8 cellular contexts compared by ENCODE assay signal in the genomic region with DNA sequence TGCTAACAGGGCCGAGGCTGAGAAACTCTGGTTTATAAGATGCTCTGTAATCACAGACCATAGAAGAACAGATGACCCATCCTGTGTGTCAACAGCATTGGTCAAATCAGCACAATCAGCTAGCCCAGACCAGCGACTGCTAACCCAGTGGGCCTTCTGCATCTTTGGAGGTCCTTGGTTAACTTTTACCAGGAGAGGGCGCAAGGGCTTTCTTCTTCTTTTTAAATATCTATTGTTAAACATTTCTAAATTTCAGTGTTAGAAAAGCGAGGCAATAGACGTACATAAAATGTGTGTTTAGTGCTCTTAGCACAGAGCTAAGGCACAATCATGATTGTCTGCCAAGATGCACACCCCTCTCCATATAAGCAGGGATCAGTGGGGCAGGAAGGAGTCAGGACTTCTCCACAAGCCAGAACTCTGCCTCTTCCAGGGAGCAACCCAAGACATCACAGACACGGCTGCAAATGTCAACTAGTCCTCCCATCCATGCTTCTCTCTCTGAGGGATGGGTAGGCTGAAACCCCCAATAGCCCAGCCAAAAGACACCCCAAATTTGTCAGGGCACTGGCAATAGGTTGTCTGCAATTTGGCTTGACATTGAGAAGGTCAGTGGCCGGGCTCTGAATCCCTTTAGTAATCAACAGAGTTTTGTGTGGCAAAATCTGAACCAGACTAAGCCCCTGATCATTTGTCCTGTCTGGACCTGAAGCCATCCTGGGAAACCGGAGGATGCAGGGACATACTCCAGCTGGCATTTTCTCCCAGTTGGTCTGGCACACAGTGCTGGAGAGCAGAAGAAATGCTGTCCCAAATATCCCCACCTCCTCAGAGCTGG.
DNase-seq lines count a peak whose midpoint lies in the region; ATAC-seq lines count a peak whose summit lies in the region.

No MANE protein-coding gene starts in this region.

- no peak overlapping the region for H3K27ac Mint-ChIP-seq in memory B cell

- peak; percentile 79 for DNase-seq in AG20443 (ENCODE audit: low spot score)
- DNase-seq in MV-4-11 (lab: John Stamatoyannopoulos, UW) = peak; percentile 52
- peak; percentile 62 to 76 for DNase-seq in activated CD4-positive, alpha-beta T cell treated with anti-CD3 and anti-CD28 coated beads for 4 hours
- peak; percentile 73 for DNase-seq in dermis blood vessel endothelial cell
- peak; percentile 63 to 72 for DNase-seq in memory B cell (ENCODE audit: low spot score in 2 of 2)
- DNase-seq in stimulated activated naive CD8-positive, alpha-beta T cell treated with anti-CD3 and anti-CD28 coated beads, Interleukin-15, Interleukin-2, amounts not matched to agents 100 U/mL and 50 U/mL, for 24 hours = peak; percentile 52

- no peaks in the 10 kb centered on the region for H3K27me3 Mint-ChIP-seq in memory B cell

- no peak overlapping the region for H3K4me3 Mint-ChIP-seq in memory B cell

- ATAC-seq in GM18517 (IDR thresholded peaks at IDR 0.05; ENCODE audit: unreplicated experiment) = peak; percentile 45
- peak; percentile 83 for ATAC-seq in memory B cell (ENCODE audit: low read depth)
- ATAC-seq in stimulated activated naive CD8-positive, alpha-beta T cell treated with anti-CD3 and anti-CD28 coated beads, Interleukin-15, Interleukin-2, amounts not matched to agents 100 U/mL and 50 U/mL, for 24 hours = no peak
- ATAC-seq in HG03196 (IDR thresholded peaks at IDR 0.05; ENCODE audit: unreplicated experiment) = no peak

- H3K9me3 Mint-ChIP-seq in memory B cell = no peaks in the 10 kb centered on the region

- peaks cover 20% of the 10 kb centered on the region for H3K4me1 Mint-ChIP-seq in memory B cell

- peaks cover 22% of the 10 kb centered on the region for H3K36me3 Mint-ChIP-seq in memory B cell

Comparison
In these comparisons a context has a peak if more than half of its experiments do, and no peak if none do; other contexts are left out.
1. ATAC-seq: peak in GM18517 (single experiment) and memory B cell (single experiment); none in stimulated activated naive CD8-positive, alpha-beta T cell treated with anti-CD3 and anti-CD28 coated beads, Interleukin-15, Interleukin-2, amounts not matched to agents 100 U/mL and 50 U/mL, for 24 hours (single experiment) and HG03196 (single experiment).
2. Peak in every context shown above with its lines, with median percentiles within 50 percentile points of each other: DNase-seq.